10 cellular contexts compared by ENCODE assay signal in genomic region chr4:76090241-76090691, GRCh38. TPM values are rescaled to one million over a fixed set of nuclear protein-coding genes. Genes with fewer than 3 reads are reported as not detected.
DNase-seq lines count a peak whose midpoint lies in the region; ATAC-seq, FAIRE-seq and TF ChIP-seq lines count a peak whose summit lies in the region.
"Had no signal": no experiment of that assay in that cellular context is flagged by ENCODE, and none has a peak within 500 bp of the region (broad histone marks: within the 10 kb centered on the region; RNA-seq: fewer than 3 reads in every experiment).

No MANE protein-coding gene starts in this region.

- no peak overlapping the region for H3K4me3 Mint-ChIP-seq in activated T-helper 1 cell treated with anti-CD3 and anti-CD28 coated beads, Interleukin-12 subunit alpha, Interleukin-12 subunit beta, Interleukin-2, Interleukin-4 antibody, amounts not matched to agents 30 ng/mL and 10 ng/mL and 1 ng/mL, durations not matched to agents 14 hours and 24 hours and 36 hours
- H3K4me3 Mint-ChIP-seq: stimulated activated naive CD8-positive, alpha-beta T cell treated with anti-CD3 and anti-CD28 coated beads, Interleukin-15, Interleukin-2, amounts not matched to agents 100 ng/mL and 50 ng/mL, for 24 hours had no signal

- WGBS in lung, 2 donors = 13 to 40% methylated on average over 7 of the region's 7 CpGs

- H3K9me3 Mint-ChIP-seq in activated T-helper 1 cell treated with anti-CD3 and anti-CD28 coated beads, Interleukin-12 subunit alpha, Interleukin-12 subunit beta, Interleukin-2, Interleukin-4 antibody, amounts not matched to agents 30 ng/mL and 10 ng/mL and 1 ng/mL, durations not matched to agents 14 hours and 24 hours and 36 hours = no peaks in the 10 kb centered on the region
- H3K9me3 Mint-ChIP-seq: IgD-negative memory B cell; stimulated activated naive CD8-positive, alpha-beta T cell treated with anti-CD3 and anti-CD28 coated beads, Interleukin-15, Interleukin-2, amounts not matched to agents 100 ng/mL and 50 ng/mL, for 24 hours had no signal

- H3K4me1 ChIP-seq in lung (ENCODE audit: control insufficient read depth in 2 of 2, insufficient read depth in 2 of 2, low read length in 2 of 2) (peaks cover 0 to 17% of the 10 kb centered on the region in 2 donors), SJCRH30 (no peaks in the 10 kb centered on the region; the same call in 1 of the 2 replicates)

- TF ChIP-seq POLR2A in GM12892 (IDR thresholded peaks at IDR 0.05; ENCODE audit: low read depth, low read length) = no peak

- no peaks in the 10 kb centered on the region for H3K36me3 ChIP-seq in lung (ENCODE audit: control insufficient read depth in 2 of 2, insufficient read depth in 2 of 2, low read length in 2 of 2)
- no peaks in the 10 kb centered on the region for H3K36me3 ChIP-seq in SJCRH30

- H3K4me3 ChIP-seq in lung (no peak overlapping the region), SJCRH30 (no peak overlapping the region)

- no peaks in the 10 kb centered on the region for H3K36me3 Mint-ChIP-seq in activated T-helper 1 cell treated with anti-CD3 and anti-CD28 coated beads, Interleukin-12 subunit alpha, Interleukin-12 subunit beta, Interleukin-2, Interleukin-4 antibody, amounts not matched to agents 30 ng/mL and 10 ng/mL and 1 ng/mL, durations not matched to agents 14 hours and 24 hours and 36 hours (ENCODE audit: low read depth)

- ATAC-seq in lung (ENCODE audit: insufficient read depth, low FRiP score) (peak; percentile 85), HG03196 (IDR thresholded peaks at IDR 0.05; ENCODE audit: unreplicated experiment) (no peak)

- H3K27me3 ChIP-seq in lung (ENCODE audit: control insufficient read depth, insufficient read depth) (no peaks in the 10 kb centered on the region), SJCRH30 (no peaks in the 10 kb centered on the region)

- peaks cover 5% of the 10 kb centered on the region for H3K4me1 Mint-ChIP-seq in activated T-helper 1 cell treated with anti-CD3 and anti-CD28 coated beads, Interleukin-12 subunit alpha, Interleukin-12 subunit beta, Interleukin-2, Interleukin-4 antibody, amounts not matched to agents 30 ng/mL and 10 ng/mL and 1 ng/mL, durations not matched to agents 14 hours and 24 hours and 36 hours (ENCODE audit: low read depth)

- peak; percentile 75 for FAIRE-seq in GM12892 (lab: Jason Lieb, UNC)

- H3K27ac Mint-ChIP-seq in activated T-helper 1 cell treated with anti-CD3 and anti-CD28 coated beads, Interleukin-12 subunit alpha, Interleukin-12 subunit beta, Interleukin-2, Interleukin-4 antibody, amounts not matched to agents 30 ng/mL and 10 ng/mL and 1 ng/mL, durations not matched to agents 14 hours and 24 hours and 36 hours = no peak overlapping the region
- H3K27ac Mint-ChIP-seq: stimulated activated naive CD8-positive, alpha-beta T cell treated with anti-CD3 and anti-CD28 coated beads, Interleukin-15, Interleukin-2, amounts not matched to agents 100 ng/mL and 50 ng/mL, for 24 hours had no signal

- no peak for TF ChIP-seq CTCF in lung (IDR thresholded peaks at IDR 0.05; ENCODE audit: control extremely low read depth, extremely low read depth)

- intact Hi-C loops in activated T-helper 1 cell treated with anti-CD3 and anti-CD28 coated beads, Interleukin-12 subunit alpha, Interleukin-12 subunit beta, Interleukin-2, Interleukin-4 antibody, amounts not matched to agents 30 ng/mL and 10 ng/mL and 1 ng/mL, durations not matched to agents 14 hours and 24 hours and 36 hours (cut with micrococcal nuclease) = no loop called here

- DNase-seq in GM12892 (ENCODE audit: insufficient read length) (no peak), HS-5 (ENCODE audit: low read depth) (peak; percentile 76), astrocyte of the hippocampus (ENCODE audit: low read depth, low spot score) (peak; percentile 22), lung (ENCODE audit: low spot score) (peak; percentile 44), NCI-H2107 (lab: John Stamatoyannopoulos, UW) (no peak), SJCRH30 (no peak)
- DNase-seq in activated T-helper 1 cell treated with anti-CD3 and anti-CD28 coated beads, Interleukin-12 subunit alpha, Interleukin-12 subunit beta, Interleukin-2, Interleukin-4 antibody, amounts not matched to agents 30 ng/mL and 10 ng/mL and 1 ng/mL, durations not matched to agents 14 hours and 24 hours and 36 hours (ENCODE audit: low spot score) = no peak

- H3K27me3 Mint-ChIP-seq in activated T-helper 1 cell treated with anti-CD3 and anti-CD28 coated beads, Interleukin-12 subunit alpha, Interleukin-12 subunit beta, Interleukin-2, Interleukin-4 antibody, amounts not matched to agents 30 ng/mL and 10 ng/mL and 1 ng/mL, durations not matched to agents 14 hours and 24 hours and 36 hours (ENCODE audit: insufficient read depth) = peaks cover 10% of the 10 kb centered on the region
- H3K27me3 Mint-ChIP-seq: IgD-negative memory B cell had no signal

- H3K9me3 ChIP-seq in lung (ENCODE audit: control insufficient read depth in 2 of 2, insufficient read depth in 1 of 2, low read length in 1 of 2) (no peaks in the 10 kb centered on the region), SJCRH30 (replicated peaks) (no peaks in the 10 kb centered on the region)

- H3K27ac ChIP-seq in lung (ENCODE audit: low read depth in 1 of 2, low read length in 1 of 2) (peak overlapping the region in 1 of 2 donors; percentile 70), SJCRH30 (no peak overlapping the region)

RNA-seq across cellular contexts. Expression of gene ART3, which starts 15.8 kb away (rescaled TPM):
- polyA plus RNA-seq in GM12892 (2012; ENCODE audit: missing spikeins) = not detected
- total RNA-seq in lung = under 1 TPM in 1 of 2 donors, not detected in 1; 0.71 TPM
- polyA plus RNA-seq in lung = under 1 TPM in 1 of 2 donors, not detected in 1; 0.13 TPM
- total RNA-seq in activated T-helper 1 cell treated with anti-CD3 and anti-CD28 coated beads, Interleukin-12 subunit alpha, Interleukin-12 subunit beta, Interleukin-2, Interleukin-4 antibody, amounts not matched to agents 30 ng/mL and 10 ng/mL and 1 ng/mL, durations not matched to agents 14 hours and 24 hours and 36 hours = 0.47 and 0.49 TPM in 2 replicates
- 6.0 TPM in 2 replicates for total RNA-seq in SJCRH30 (2014; rRNA removed; shearing (Covaris generic))
- polyA plus RNA-seq: IgD-negative memory B cell had no signal

RNA-seq across cellular contexts. Expression of gene CXCL11, which starts 54.4 kb away (rescaled TPM):
- not detected for polyA plus RNA-seq in GM12892 (2012; ENCODE audit: missing spikeins)
- total RNA-seq in lung = under 1 TPM in 1 of 2 donors, not detected in 1; 0.58 TPM
- polyA plus RNA-seq in lung = 1 to 10 TPM in 1 of 2 donors, under 1 TPM in 1; 0.10 to 1.6 TPM
- not detected in 2 replicates for total RNA-seq in activated T-helper 1 cell treated with anti-CD3 and anti-CD28 coated beads, Interleukin-12 subunit alpha, Interleukin-12 subunit beta, Interleukin-2, Interleukin-4 antibody, amounts not matched to agents 30 ng/mL and 10 ng/mL and 1 ng/mL, durations not matched to agents 14 hours and 24 hours and 36 hours
- total RNA-seq in SJCRH30 (2014; rRNA removed; shearing (Covaris generic)) = not detected in 2 replicates
- polyA plus RNA-seq: IgD-negative memory B cell had no signal

RNA-seq across cellular contexts. Expression of gene NUP54, which starts 57.9 kb away (rescaled TPM):
- polyA plus RNA-seq in GM12892 (2012; ENCODE audit: missing spikeins) = 33.5 TPM
- total RNA-seq in lung = 10 to 100 TPM; 26.5 to 57.6 TPM
- polyA plus RNA-seq in lung = 10 to 100 TPM; 19.8 to 30.2 TPM
- 70.6 and 75.1 TPM in 2 replicates for total RNA-seq in activated T-helper 1 cell treated with anti-CD3 and anti-CD28 coated beads, Interleukin-12 subunit alpha, Interleukin-12 subunit beta, Interleukin-2, Interleukin-4 antibody, amounts not matched to agents 30 ng/mL and 10 ng/mL and 1 ng/mL, durations not matched to agents 14 hours and 24 hours and 36 hours
- 108 and 117 TPM in 2 replicates for total RNA-seq in SJCRH30 (2014; rRNA removed; shearing (Covaris generic))

Comparison
In these comparisons a context has a peak if more than half of its experiments do, and no peak if none do; other contexts are left out.
1. DNase-seq: peak in HS-5 (single experiment), astrocyte of the hippocampus (single experiment) and lung (single experiment); none in GM12892 (single experiment), activated T-helper 1 cell treated with anti-CD3 and anti-CD28 coated beads, Interleukin-12 subunit alpha, Interleukin-12 subunit beta, Interleukin-2, Interleukin-4 antibody, amounts not matched to agents 30 ng/mL and 10 ng/mL and 1 ng/mL, durations not matched to agents 14 hours and 24 hours and 36 hours (single experiment), NCI-H2107 (single experiment) and SJCRH30 (0 of 2).